8 cellular contexts compared by ENCODE assay signal in the genomic region with DNA sequence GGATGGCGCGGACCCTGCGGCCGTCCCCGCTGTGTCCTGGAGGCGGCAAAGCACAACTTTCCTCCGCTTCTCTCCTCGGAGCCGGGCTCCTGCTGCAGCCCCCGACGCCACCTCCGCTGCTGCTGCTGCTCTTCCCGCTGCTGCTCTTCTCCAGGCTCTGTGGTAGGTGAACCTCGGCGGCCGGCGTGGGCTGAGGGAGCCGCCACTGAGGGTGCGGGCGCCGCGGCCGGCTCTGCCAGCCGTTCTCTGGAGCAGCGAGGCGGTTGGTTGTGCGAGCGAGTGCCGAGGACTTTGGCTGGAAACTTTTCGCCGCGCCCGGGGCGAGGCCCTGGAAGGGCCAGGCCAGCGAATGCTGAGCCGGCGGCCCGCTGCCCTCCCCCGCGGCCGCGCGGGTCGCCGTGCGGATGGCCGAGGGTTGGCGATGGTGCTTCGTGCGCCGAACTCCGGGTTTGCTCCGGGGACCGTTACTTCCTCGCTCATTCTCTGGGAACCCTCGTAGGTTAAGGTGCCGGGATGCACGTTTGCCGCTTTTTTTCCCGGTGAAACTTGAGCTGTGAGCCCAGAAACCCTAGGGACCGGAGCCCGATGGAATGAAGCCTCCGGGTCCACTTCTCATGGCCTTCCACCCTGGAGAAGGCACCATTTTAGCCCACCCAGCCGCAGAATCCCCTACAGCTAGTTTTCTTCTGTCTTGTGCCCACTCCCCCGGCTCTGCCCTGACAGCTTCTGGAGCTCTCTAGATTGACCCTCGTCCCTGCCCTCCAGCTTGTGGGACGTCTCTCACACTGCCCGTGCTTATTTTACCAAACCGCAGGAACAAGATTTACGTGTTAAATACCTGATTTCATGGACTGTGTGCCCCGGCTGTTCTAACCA. TPM values are rescaled to one million over a fixed set of nuclear protein-coding genes. Genes with fewer than 3 reads are reported as not detected.
DNase-seq lines count a peak whose midpoint lies in the region; ATAC-seq, FAIRE-seq and TF ChIP-seq lines count a peak whose summit lies in the region.

No MANE protein-coding gene starts in this region.

- H3K27ac ChIP-seq in SK-N-MC = no peak overlapping the region

- TF ChIP-seq CTCF in bronchial epithelial cell (IDR thresholded peaks at IDR 0.05; ENCODE audit: insufficient read depth, low read length, severe bottlenecking) = no peak

- ATAC-seq in GM18520 (IDR thresholded peaks at IDR 0.05; ENCODE audit: unreplicated experiment) (peak; percentile 12), HG02884 (IDR thresholded peaks at IDR 0.05; ENCODE audit: unreplicated experiment) (peak; percentile 21), left lobe of liver (peak; percentile 48), GM18873 (IDR thresholded peaks at IDR 0.05; ENCODE audit: low FRiP score, unreplicated experiment) (no peak)

- H3K36me3 ChIP-seq in SK-N-MC (ENCODE audit: insufficient read depth, low read length) (no peaks in the 10 kb centered on the region), bronchial epithelial cell (ENCODE audit: control insufficient read depth, insufficient read depth, low read length) (no peaks in the 10 kb centered on the region)

- peak overlapping the region; percentile 73 for H3K9ac ChIP-seq in SK-N-MC (ENCODE audit: insufficient read length)

- H3K4me3 ChIP-seq in SK-N-MC (peak overlapping the region; percentile 81), bronchial epithelial cell (ENCODE audit: low read depth, low read length) (peak overlapping the region; percentile 71)

- DNase-seq in SK-N-MC (ENCODE audit: low read depth, low spot score) (no peak), bronchial epithelial cell (ENCODE audit: low read depth) (peak; percentile 10), left lobe of liver (ENCODE audit: low spot score) (peak; percentile 65), SKM-1 (lab: John Stamatoyannopoulos, UW; ENCODE audit: unreplicated experiment) (no peak)
- DNase-seq in stimulated activated CD4-positive, alpha-beta T cell treated with anti-CD3 and anti-CD28 coated beads, Interleukin-2, amount 100 ng/mL, for 4 hours (ENCODE audit: low read depth) = peak; percentile 14

- H3K27me3 ChIP-seq in bronchial epithelial cell (ENCODE audit: control insufficient read depth, insufficient read depth, low read length) = no peaks in the 10 kb centered on the region

- no peaks in the 10 kb centered on the region for H3K9me3 ChIP-seq in SK-N-MC (ENCODE audit: low read depth, low read length)

- FAIRE-seq in bronchial epithelial cell (lab: Jason Lieb, UNC) = no peak

RNA-seq across cellular contexts. Expression of gene NECTIN3, which starts 0.6 kb away (rescaled TPM):
- total RNA-seq in bronchial epithelial cell (6.4 and 13.2 TPM in 2 replicates), left lobe of liver (25.2 TPM)

Comparison
In these comparisons a context has a peak if more than half of its experiments do, and no peak if none do; other contexts are left out.
1. DNase-seq: peak in bronchial epithelial cell (single experiment), left lobe of liver (single experiment) and stimulated activated CD4-positive, alpha-beta T cell treated with anti-CD3 and anti-CD28 coated beads, Interleukin-2, amount 100 ng/mL, for 4 hours (single experiment); none in SK-N-MC (single experiment) and SKM-1 (single experiment).